ENCODE assay signal across 25 cellular contexts in genomic region chrX:6175914-6176313, GRCh38. TPM values are rescaled to one million over a fixed set of nuclear protein-coding genes. Genes with fewer than 3 reads are reported as not detected.
"Had no signal": no experiment of that assay in that cellular context is flagged by ENCODE, and none has a peak within 500 bp of the region (broad histone marks: within the 10 kb centered on the region; RNA-seq: fewer than 3 reads in every experiment).

No MANE protein-coding gene starts in this region.

- H3K4me3 Mint-ChIP-seq: dendritic cell treated with granulocyte-macrophage colony-stimulating factor and Interleukin-4, amounts not matched to agents 40 ng/mL and 50 ng/mL, for 4 days; effector memory CD8-positive, alpha-beta T cell; immature natural killer cell; memory B cell; naive thymus-derived CD8-positive, alpha-beta T cell had no signal

- H2AFZ ChIP-seq: hepatocyte had no signal

- ATAC-seq: effector memory CD8-positive, alpha-beta T cell; foreskin keratinocyte; gastroesophageal sphincter; heart left ventricle; left colon; left lung; left ventricle myocardium superior; naive thymus-derived CD8-positive, alpha-beta T cell had no signal

- H3K27me3 ChIP-seq: colonic mucosa, esophagus muscularis mucosa, foreskin keratinocyte, gastroesophageal sphincter, heart left ventricle, hepatocyte, left lung had no signal

- DNase-seq: colonic mucosa; cortex of kidney; effector CD8-positive, alpha-beta T cell; effector memory CD8-positive, alpha-beta T cell; foreskin keratinocyte; heart left ventricle; hypothalamus; immature natural killer cell; islet precursor cell; kidney; kidney glomerular epithelial cell; left colon; left lung; left ventricle myocardium superior; mammary epithelial cell; midbrain; naive thymus-derived CD8-positive, alpha-beta T cell had no signal

- H3K36me3 ChIP-seq: colonic mucosa, esophagus muscularis mucosa, gastroesophageal sphincter, heart left ventricle, left lung had no signal

- H3K4me2 ChIP-seq: hepatocyte had no signal

- H3K27ac ChIP-seq: colonic mucosa, esophagus muscularis mucosa, foreskin keratinocyte, gastroesophageal sphincter, heart left ventricle, hepatocyte, left lung had no signal

- H3K36me3 Mint-ChIP-seq: immature natural killer cell; memory B cell; naive thymus-derived CD8-positive, alpha-beta T cell had no signal

- H3K9me3 ChIP-seq: colonic mucosa, esophagus muscularis mucosa, gastroesophageal sphincter, heart left ventricle, left lung had no signal

- H3K4me3 ChIP-seq: colonic mucosa, esophagus muscularis mucosa, gastroesophageal sphincter, heart left ventricle, hepatocyte, left lung, lung had no signal

- H3K79me2 ChIP-seq: hepatocyte had no signal

- H3K4me1 Mint-ChIP-seq: immature natural killer cell; memory B cell; naive thymus-derived CD8-positive, alpha-beta T cell had no signal

- H3K4me1 ChIP-seq: colonic mucosa, esophagus muscularis mucosa, foreskin keratinocyte, gastroesophageal sphincter, heart left ventricle, left lung had no signal

- H3K9me3 Mint-ChIP-seq: memory B cell had no signal

- H3K27me3 Mint-ChIP-seq: dendritic cell treated with granulocyte-macrophage colony-stimulating factor and Interleukin-4, amounts not matched to agents 40 ng/mL and 50 ng/mL, for 4 days; effector memory CD8-positive, alpha-beta T cell; naive thymus-derived CD8-positive, alpha-beta T cell had no signal

- H3K27ac Mint-ChIP-seq: dendritic cell treated with granulocyte-macrophage colony-stimulating factor and Interleukin-4, amounts not matched to agents 40 ng/mL and 50 ng/mL, for 4 days; effector memory CD8-positive, alpha-beta T cell; immature natural killer cell; memory B cell; naive thymus-derived CD8-positive, alpha-beta T cell had no signal

RNA-seq across cellular contexts. Expression of gene NLGN4X, which starts 52.8 kb away (rescaled TPM):
- total RNA-seq: endothelial cell of umbilical vein; fibroblast of lung; naive thymus-derived CD8-positive, alpha-beta T cell had no signal
- polyA plus RNA-seq: immature natural killer cell; naive thymus-derived CD8-positive, alpha-beta T cell had no signal
